ENCODE assay signal across 1 cellular context in genomic region chr4:146175541-146176453, GRCh38.
A peak's percentile ranks its signal among the peaks of the same experiment; 100 is the strongest.
TF ChIP-seq lines count a peak whose summit lies in the region.

TSS of gene LSM6 (plus strand) at chr4:146175718. CDS start at chr4:146182922, 7,204 bp downstream.

TF ChIP-seq in HepG2, 621 proteins besides CTCF, POLR2A, EP300 and RAD21 (continued from another document):
- TF ChIP-seq ZNF574 (CRISPR knock-in tag; IDR thresholded peaks at IDR 0.05) (peak; percentile 76), FIP1L1 (IDR thresholded peaks at IDR 0.05; ENCODE audit: borderline replicate concordance, insufficient read depth, low read depth, low read length) (no peak), AHDC1 (CRISPR knock-in tag; IDR thresholded peaks at IDR 0.05; ENCODE audit: borderline replicate concordance) (no peak), KLF15 (CRISPR knock-in tag; IDR thresholded peaks at IDR 0.05; ENCODE audit: borderline replicate concordance) (no peak), MXD4 (CRISPR knock-in tag; IDR thresholded peaks at IDR 0.05) (peak; percentile 49; the same call in 1 of the 2 replicates), ZNF629 (CRISPR knock-in tag; conservative IDR thresholded peaks at IDR 0.05) (no peak; the same call in 1 of the 2 replicates), PHF20 (CRISPR knock-in tag; IDR thresholded peaks at IDR 0.05) (peak; percentile 89), ZNF225 (CRISPR knock-in tag; IDR thresholded peaks at IDR 0.05) (0 out of 2 replicates have a peak, but pooled peaks have one; percentile 57), MAX (IDR thresholded peaks at IDR 0.05) (peak; percentile 65), YEATS4 (CRISPR knock-in tag; IDR thresholded peaks at IDR 0.05; ENCODE audit: borderline replicate concordance) (peak; percentile 83; the same call in 1 of the 2 replicates), AHR (CRISPR knock-in tag; IDR thresholded peaks at IDR 0.05) (no peak), ZNF3 (CRISPR knock-in tag; IDR thresholded peaks at IDR 0.05) (no peak), KMT2B (CRISPR knock-in tag; IDR thresholded peaks at IDR 0.05) (peak; percentile 97), BRF2 (CRISPR knock-in tag; IDR thresholded peaks at IDR 0.05) (0 out of 2 replicates have a peak, but pooled peaks have one; percentile 47), SNAI1 (CRISPR knock-in tag; IDR thresholded peaks at IDR 0.05; ENCODE audit: borderline replicate concordance) (peak; percentile 64; the same call in 1 of the 2 replicates), ZNF639 (CRISPR knock-in tag; conservative IDR thresholded peaks at IDR 0.05) (peak; percentile 50; the same call in 1 of the 2 replicates), GLI4 (CRISPR knock-in tag; IDR thresholded peaks at IDR 0.05; ENCODE audit: borderline replicate concordance) (peak; percentile 53; the same call in 1 of the 2 replicates), ZNF296 (CRISPR knock-in tag; conservative IDR thresholded peaks at IDR 0.05) (no peak), ZBTB26 (CRISPR knock-in tag; IDR thresholded peaks at IDR 0.05; ENCODE audit: borderline replicate concordance) (no peak), HDAC6 (IDR thresholded peaks at IDR 0.05; ENCODE audit: low read depth, low read length) (no peak), ZNF362 (CRISPR knock-in tag; IDR thresholded peaks at IDR 0.05; ENCODE audit: borderline replicate concordance) (peak; percentile 15; the same call in 1 of the 2 replicates), MYPOP (CRISPR knock-in tag; IDR thresholded peaks at IDR 0.05) (peak; percentile 59; the same call in 1 of the 2 replicates), DRAP1 (CRISPR knock-in tag; IDR thresholded peaks at IDR 0.05) (no peak; the same call in 1 of the 2 replicates), ZNF607 (CRISPR knock-in tag; IDR thresholded peaks at IDR 0.05; ENCODE audit: borderline replicate concordance) (peak; percentile 36; the same call in 1 of the 2 replicates), THAP9 (CRISPR knock-in tag; IDR thresholded peaks at IDR 0.05; ENCODE audit: borderline replicate concordance) (no peak), NR0B2 (CRISPR knock-in tag; IDR thresholded peaks at IDR 0.05) (peak; percentile 47; the same call in 1 of the 2 replicates), SAP130 (CRISPR knock-in tag; IDR thresholded peaks at IDR 0.05; ENCODE audit: low read depth) (peak; percentile 81)
